7 cellular contexts compared by ENCODE assay signal in genomic region chr19:14293343-14293955, GRCh38.
A peak's percentile ranks its signal among the peaks of the same experiment; 100 is the strongest.
DNase-seq lines count a peak whose midpoint lies in the region; ATAC-seq and TF ChIP-seq lines count a peak whose summit lies in the region.
"Not testable (repeated sequence)": the region's sequence is repeated elsewhere in the genome, so short reads cannot be mapped to it uniquely, and the experiment has no call there.

No MANE protein-coding gene starts in this region.

- not testable (repeated sequence) for H3F3A ChIP-seq in GM23338 (replicated peaks; ENCODE audit: low read depth)

- peaks cover 38% of the 10 kb centered on the region for H3K4me1 Mint-ChIP-seq in GM23338
- H3K4me1 Mint-ChIP-seq in endothelial cell (ENCODE audit: unreplicated experiment), result not testable (repeated sequence)
- H3K4me1 Mint-ChIP-seq in naive thymus-derived CD8-positive, alpha-beta T cell, result peaks cover 8 to 18% (median 13%) of the 10 kb centered on the region in 4 donors

- TF ChIP-seq CTCF in GM23338 (conservative IDR thresholded peaks at IDR 0.05; ENCODE audit: low read depth in 2 of 2); ascending aorta (IDR thresholded peaks at IDR 0.05); endothelial cell (IDR thresholded peaks at IDR 0.05; ENCODE audit: unreplicated experiment): not testable (repeated sequence)

- H4K20me1 ChIP-seq in GM23338 (replicated peaks; ENCODE audit: insufficient read depth), result not testable (repeated sequence)

- H3K27ac Mint-ChIP-seq in GM23338, result peak overlapping the region; percentile 86; the same call in 1 of the 2 replicates
- H3K27ac Mint-ChIP-seq in endothelial cell (ENCODE audit: unreplicated experiment); naive thymus-derived CD8-positive, alpha-beta T cell: not testable (repeated sequence)

- intact Hi-C loops in ascending aorta (cut with DNase I); sciatic nerve (cut with DNase I): not testable (repeated sequence)

- not testable (repeated sequence) for H3K9me2 ChIP-seq in GM23338 (ENCODE audit: insufficient read depth)

- not testable (repeated sequence) for H3K36me3 Mint-ChIP-seq in GM23338 (ENCODE audit: low read depth); endothelial cell (ENCODE audit: low read depth, unreplicated experiment); naive thymus-derived CD8-positive, alpha-beta T cell

- H2AFZ ChIP-seq in GM23338, result not testable (repeated sequence)

- H3K27ac ChIP-seq in GM23338 (ENCODE audit: low read depth); SJCRH30; ascending aorta; iPS-20b (ENCODE audit: low read length): not testable (repeated sequence)

- peak overlapping the region; percentile 64; the same call in 1 of the 2 replicates for H3K9ac ChIP-seq in iPS-20b (ENCODE audit: low read depth, low read length)

- not testable (repeated sequence) for H3K9me3 ChIP-seq in SJCRH30 (replicated peaks); ascending aorta; iPS-20b (ENCODE audit: insufficient read depth, low read depth, low read length)

- H3K79me2 ChIP-seq in GM23338 (replicated peaks; ENCODE audit: insufficient read depth), result not testable (repeated sequence)

- H3K4me3 ChIP-seq in GM23338 (peak overlapping the region; percentile 50), ascending aorta (peak overlapping the region; percentile 10 to 36), iPS-20b (ENCODE audit: low read length) (peak overlapping the region; percentile 60)
- H3K4me3 ChIP-seq in SJCRH30, result not testable (repeated sequence)

- H3K36me3 ChIP-seq in GM23338 (ENCODE audit: insufficient read depth); SJCRH30; ascending aorta; iPS-20b (ENCODE audit: insufficient read depth, low read depth, low read length): not testable (repeated sequence)

- DNase-seq in GM23338 (ENCODE audit: low spot score) (peak; percentile 86), SJCRH30 (peak; percentile 68 to 75), endothelial cell (ENCODE audit: low spot score) (peak; percentile 40)
- not testable (repeated sequence) for DNase-seq in ascending aorta (ENCODE audit: low spot score in 2 of 2); sciatic nerve (ENCODE audit: low spot score)
- peak in 2 of 10 donors; percentile 12 to 61 for DNase-seq in naive thymus-derived CD8-positive, alpha-beta T cell

- H3K4me3 Mint-ChIP-seq in GM23338, result peak overlapping the region; percentile 77
- not testable (repeated sequence) for H3K4me3 Mint-ChIP-seq in endothelial cell (ENCODE audit: unreplicated experiment)
- peak overlapping the region; percentile 58 to 76 (median 64) for H3K4me3 Mint-ChIP-seq in naive thymus-derived CD8-positive, alpha-beta T cell

- ATAC-seq in GM23338 (peak; percentile 84), sciatic nerve (peak; percentile 64)
- peak; percentile 24 to 30 for ATAC-seq in naive thymus-derived CD8-positive, alpha-beta T cell

- H3K27me3 Mint-ChIP-seq in GM23338 (ENCODE audit: insufficient read depth, low read depth, poor library complexity), result peaks cover 16% of the 10 kb centered on the region
- not testable (repeated sequence) for H3K27me3 Mint-ChIP-seq in endothelial cell (ENCODE audit: unreplicated experiment)
- peaks cover 0 to 10% (median 2%) of the 10 kb centered on the region in 5 donors for H3K27me3 Mint-ChIP-seq in naive thymus-derived CD8-positive, alpha-beta T cell

- not testable (repeated sequence) for H3K27me3 ChIP-seq in GM23338 (ENCODE audit: insufficient read depth); SJCRH30; ascending aorta; iPS-20b (ENCODE audit: insufficient read depth, low read length)

- not testable (repeated sequence) for H3K4me1 ChIP-seq in GM23338 (ENCODE audit: insufficient read depth); SJCRH30; ascending aorta; iPS-20b (ENCODE audit: insufficient read depth, low read length)

- H3K9me3 Mint-ChIP-seq in GM23338; endothelial cell (ENCODE audit: unreplicated experiment); naive thymus-derived CD8-positive, alpha-beta T cell: not testable (repeated sequence)

- POLR2A ChIA-PET in naive thymus-derived CD8-positive, alpha-beta T cell (lab: Charles Lee), result not testable (repeated sequence)

- peak overlapping the region; percentile 79 for H3K4me2 ChIP-seq in GM23338

TF ChIP-seq in GM23338, 12 proteins besides CTCF, POLR2A, EP300 and RAD21:
- peak; percentile 31; the same call in 1 of the 2 replicates for TF ChIP-seq POLR2AphosphoS5 (IDR thresholded peaks at IDR 0.05; ENCODE audit: low read depth)

Comparison
In these comparisons a context has a peak if more than half of its experiments do, and no peak if none do; other contexts are left out.
1. ATAC-seq: peak in every context shown above with its lines; median percentile 84 in GM23338; 64 in sciatic nerve; 27 in naive thymus-derived CD8-positive, alpha-beta T cell.